In the genomic region with DNA sequence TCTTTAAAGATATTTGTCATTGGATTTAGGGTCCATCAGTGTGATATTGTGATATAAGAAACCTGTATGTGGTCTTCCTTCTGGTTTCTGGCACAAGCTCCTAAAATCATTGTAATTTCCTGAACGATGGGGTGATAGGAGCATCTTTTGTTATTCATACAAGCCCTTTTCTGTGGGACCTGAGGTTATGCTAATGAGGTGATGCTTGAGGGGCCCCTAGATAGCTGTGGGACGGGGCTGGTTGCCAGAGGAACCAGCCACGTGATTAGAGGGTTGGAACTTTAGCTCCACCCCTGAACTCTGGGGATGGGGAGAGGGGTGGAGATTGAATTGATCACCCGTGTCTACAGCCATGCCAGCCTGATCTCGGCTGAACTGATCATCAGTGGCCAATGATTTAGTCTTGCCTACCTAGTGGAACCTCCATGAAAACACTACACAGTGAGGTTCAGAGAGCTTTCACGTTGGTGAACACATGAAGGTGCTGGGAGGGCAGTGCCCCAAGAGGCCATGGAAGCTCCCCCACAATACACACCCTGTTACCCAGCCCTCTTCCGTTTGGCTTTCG, we compare ENCODE assay signal across 12 cellular contexts.
DNase-seq lines count a peak whose midpoint lies in the region; ATAC-seq, FAIRE-seq and TF ChIP-seq lines count a peak whose summit lies in the region.
"Had no signal": no experiment of that assay in that cellular context is flagged by ENCODE, and none has a peak within 500 bp of the region (broad histone marks: within the 10 kb centered on the region; RNA-seq: fewer than 3 reads in every experiment).

No MANE protein-coding gene starts in this region.

- intact Hi-C loops in heart right ventricle (cut with DNase I) = loop anchor here in 1 of 10 donors (5.0 kb wide), 1 partner anchor 39 kb away; no protein-coding TSS in a partner anchor

- FAIRE-seq in urothelium cell line (lab: Jason Lieb, UNC) = peak; percentile 20
- FAIRE-seq: A204.1 had no signal

- WGBS in heart right ventricle, 2 donors = 70 to 71% methylated on average over 8 of the region's 8 CpGs

- H3K9me3 ChIP-seq in heart right ventricle = no peaks in the 10 kb centered on the region
- H3K9me3 ChIP-seq: heart left ventricle, transverse colon had no signal

- DNase-seq in activated CD4-positive, CD25-positive, alpha-beta regulatory T cell (lab: John Stamatoyannopoulos, UW) = no peak
- peak in 3 of 4 experiments; percentile 12 to 50 (median 25) for DNase-seq in activated naive CD4-positive, alpha-beta T cell (lab: John Stamatoyannopoulos, UW)
- DNase-seq in natural killer cell treated with Interleukin-12 subunit alpha and Interleukin-12 subunit beta and Interleukin-15 and Interleukin-18, amount 100 ng/mL, for 72 hours (ENCODE audit: low spot score) = no peak
- DNase-seq in urothelium cell line (ENCODE audit: low spot score) (no peak), heart right ventricle (no peak), SKM-1 (lab: John Stamatoyannopoulos, UW; ENCODE audit: unreplicated experiment) (no peak)
- DNase-seq: HFFc6, transverse colon had no signal

- no peaks in the 10 kb centered on the region for H3K36me3 Mint-ChIP-seq in natural killer cell treated with Interleukin-12 subunit alpha and Interleukin-12 subunit beta and Interleukin-15 and Interleukin-18, amount 100 ng/mL, for 72 hours

- H3K27ac ChIP-seq in heart right ventricle = no peak overlapping the region
- H3K27ac ChIP-seq: heart left ventricle, transverse colon had no signal

- no peaks in the 10 kb centered on the region for H3K27me3 ChIP-seq in heart right ventricle
- H3K27me3 ChIP-seq: heart left ventricle, transverse colon had no signal

- peaks cover 76 to 79% of the 10 kb centered on the region in 2 donors for H3K4me1 Mint-ChIP-seq in natural killer cell treated with Interleukin-12 subunit alpha and Interleukin-12 subunit beta and Interleukin-15 and Interleukin-18, amount 100 ng/mL, for 72 hours (ENCODE audit: low read depth in 2 of 2)

- peak overlapping the region; percentile 75 for H3K4me3 Mint-ChIP-seq in natural killer cell treated with Interleukin-12 subunit alpha and Interleukin-12 subunit beta and Interleukin-15 and Interleukin-18, amount 100 ng/mL, for 72 hours

- H3K27me3 Mint-ChIP-seq in natural killer cell treated with Interleukin-12 subunit alpha and Interleukin-12 subunit beta and Interleukin-15 and Interleukin-18, amount 100 ng/mL, for 72 hours = no peaks in the 10 kb centered on the region

- H3K36me3 ChIP-seq in heart right ventricle = no peaks in the 10 kb centered on the region
- H3K36me3 ChIP-seq: heart left ventricle, transverse colon had no signal

- H3K9me3 Mint-ChIP-seq in natural killer cell treated with Interleukin-12 subunit alpha and Interleukin-12 subunit beta and Interleukin-15 and Interleukin-18, amount 100 ng/mL, for 72 hours = no peaks in the 10 kb centered on the region
- H3K9me3 Mint-ChIP-seq: HFFc6 had no signal

- peak; percentile 78 to 90 for ATAC-seq in activated CD4-positive, CD25-positive, alpha-beta regulatory T cell treated with anti-CD3 and anti-CD28 coated beads, Interleukin-2, amount 50 U/mL, for 24 hours
- ATAC-seq in natural killer cell treated with Interleukin-12 subunit alpha and Interleukin-12 subunit beta and Interleukin-15 and Interleukin-18, amount 100 ng/mL, for 72 hours = peak; percentile 84 to 90
- ATAC-seq in GM18517 (IDR thresholded peaks at IDR 0.05; ENCODE audit: unreplicated experiment) (no peak), heart right ventricle (no peak)
- ATAC-seq: heart left ventricle had no signal

- TF ChIP-seq CTCF in heart right ventricle (IDR thresholded peaks at IDR 0.05) = no peak

- no peak overlapping the region for H3K4me3 ChIP-seq in heart right ventricle
- H3K4me3 ChIP-seq: heart left ventricle, transverse colon had no signal

- peaks cover 0 to 54% (median 5%) of the 10 kb centered on the region in 9 donors for H3K4me1 ChIP-seq in heart right ventricle

- peak overlapping the region; percentile 55 to 69 for H3K27ac Mint-ChIP-seq in natural killer cell treated with Interleukin-12 subunit alpha and Interleukin-12 subunit beta and Interleukin-15 and Interleukin-18, amount 100 ng/mL, for 72 hours

Comparison
In these comparisons a context has a peak if more than half of its experiments do, and no peak if none do; other contexts are left out.
1. ATAC-seq: peak in activated CD4-positive, CD25-positive, alpha-beta regulatory T cell treated with anti-CD3 and anti-CD28 coated beads, Interleukin-2, amount 50 U/mL, for 24 hours (2 of 2) and natural killer cell treated with Interleukin-12 subunit alpha and Interleukin-12 subunit beta and Interleukin-15 and Interleukin-18, amount 100 ng/mL, for 72 hours (2 of 2); none in GM18517 (single experiment) and heart right ventricle (0 of 8).
2. DNase-seq: peak in activated naive CD4-positive, alpha-beta T cell (3 of 4); none in activated CD4-positive, CD25-positive, alpha-beta regulatory T cell (0 of 4), natural killer cell treated with Interleukin-12 subunit alpha and Interleukin-12 subunit beta and Interleukin-15 and Interleukin-18, amount 100 ng/mL, for 72 hours (single experiment), urothelium cell line (single experiment), heart right ventricle (0 of 2) and SKM-1 (single experiment).